Comparison of ENCODE assay signal across 18 cellular contexts in the genomic region with DNA sequence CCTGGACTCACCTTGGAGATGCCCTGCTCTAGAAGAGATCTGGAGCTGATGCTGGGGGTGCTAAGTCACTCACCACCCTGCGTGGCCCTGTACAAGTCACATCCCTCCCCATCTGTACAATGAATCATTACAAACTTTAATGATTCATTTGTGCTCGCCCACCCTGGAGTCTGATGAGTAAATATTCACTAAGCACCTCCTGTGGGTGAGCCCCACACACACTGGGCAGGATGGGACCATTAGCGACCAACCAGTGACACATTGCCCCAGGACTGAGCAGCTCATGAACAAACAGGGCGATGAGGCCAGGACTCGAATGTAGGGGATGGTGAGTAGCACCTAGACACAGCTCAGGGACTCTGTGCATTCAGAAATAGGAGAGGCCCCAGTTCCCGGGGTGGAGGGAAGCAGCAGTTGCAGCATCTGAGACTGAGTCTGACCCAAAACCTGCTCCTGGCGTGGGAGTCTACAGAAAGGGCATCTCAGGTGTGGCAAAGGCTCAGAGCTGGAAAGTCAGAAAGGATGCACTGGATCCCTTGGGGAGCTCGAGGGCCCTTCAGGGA. TPM values are rescaled to one million over a fixed set of nuclear protein-coding genes. Genes with fewer than 3 reads are reported as not detected.
DNase-seq lines count a peak whose midpoint lies in the region; ATAC-seq lines count a peak whose summit lies in the region.
"Had no signal": no experiment of that assay in that cellular context is flagged by ENCODE, and none has a peak within 500 bp of the region (broad histone marks: within the 10 kb centered on the region; RNA-seq: fewer than 3 reads in every experiment).

No MANE protein-coding gene starts in this region.

- no peaks in the 10 kb centered on the region for H3K9me3 Mint-ChIP-seq in activated CD8-positive, alpha-beta memory T cell treated with anti-CD3 and anti-CD28 coated beads, Interleukin-2, amount 10 ng/mL, durations not matched to agents 7 days and 5 days (ENCODE audit: low read depth)
- no peaks in the 10 kb centered on the region for H3K9me3 Mint-ChIP-seq in stimulated activated naive B cell treated with anti-CD40 and anti-IgM and Interleukin-4, amounts not matched to agents 10 μg/mL and 1 μg/mL and 100 μg/mL, for 72 hours
- H3K9me3 Mint-ChIP-seq: CD14-positive monocyte, immature natural killer cell had no signal

- peak; percentile 45 for ATAC-seq in activated CD8-positive, alpha-beta memory T cell treated with anti-CD3 and anti-CD28 coated beads, Interleukin-2, amount 10 ng/mL, durations not matched to agents 7 days and 5 days
- no peak for ATAC-seq in stimulated activated naive B cell treated with anti-CD40 and anti-IgM and Interleukin-4, amounts not matched to agents 10 μg/mL and 1 μg/mL and 100 μg/mL, for 72 hours (replicated peaks)
- ATAC-seq: naive thymus-derived CD8-positive, alpha-beta T cell; Panc1; SK-N-SH treated with all-trans-retinoic acid at 6 μM for 48 hours had no signal

- H3K36me3 Mint-ChIP-seq in activated CD8-positive, alpha-beta memory T cell treated with anti-CD3 and anti-CD28 coated beads, Interleukin-2, amount 10 ng/mL, durations not matched to agents 7 days and 5 days: no peaks in the 10 kb centered on the region
- no peaks in the 10 kb centered on the region for H3K36me3 Mint-ChIP-seq in stimulated activated naive B cell treated with anti-CD40 and anti-IgM and Interleukin-4, amounts not matched to agents 10 μg/mL and 1 μg/mL and 100 μg/mL, for 72 hours
- H3K36me3 Mint-ChIP-seq: CD14-positive monocyte; immature natural killer cell; naive thymus-derived CD8-positive, alpha-beta T cell had no signal

- CTCF ChIA-PET in activated CD8-positive, alpha-beta memory T cell treated with anti-CD3 and anti-CD28 coated beads, Interleukin-2, amount 10 ng/mL, durations not matched to agents 7 days and 5 days (lab: Charles Lee): interaction anchor here (0.7 to 1.1 kb wide), 2 partner anchors 13 to 15 kb away, joined by 3 to 4 read pairs; no protein-coding TSS in a partner anchor

- DNase-seq in activated CD8-positive, alpha-beta memory T cell treated with anti-CD3 and anti-CD28 coated beads, Interleukin-2, amount 10 ng/mL, durations not matched to agents 7 days and 5 days: no peak
- DNase-seq in activated CD8-positive, alpha-beta memory T cell treated with anti-CD3 and anti-CD28 coated beads for 24 hours: no peak
- DNase-seq in HT1080 (ENCODE audit: low read depth): peak; percentile 76
- peak; percentile 38 for DNase-seq in dermis blood vessel endothelial cell
- DNase-seq in renal cortical epithelial cell (ENCODE audit: low read depth): peak; percentile 37
- DNase-seq in stimulated activated naive B cell treated with anti-CD40 and anti-IgM and Interleukin-4, amounts not matched to agents 10 μg/mL and 1 μg/mL and 100 μg/mL, for 72 hours: no peak
- no peak for DNase-seq in T-helper 9 cell
- no peak for DNase-seq in T1000 (lab: John Stamatoyannopoulos, UW)
- DNase-seq: activated CD4-positive, alpha-beta T cell treated with anti-CD3 and anti-CD28 coated beads, Interleukin-2, amount 50 U/mL, for 48 hours; activated naive CD4-positive, alpha-beta T cell; colonic mucosa; immature natural killer cell; NCI-H2171; NCI-H748 treated with DMSO at 0.1 percent for 48 hours had no signal

- H3K4me1 Mint-ChIP-seq in activated CD8-positive, alpha-beta memory T cell treated with anti-CD3 and anti-CD28 coated beads, Interleukin-2, amount 10 ng/mL, durations not matched to agents 7 days and 5 days: peaks cover 4% of the 10 kb centered on the region
- peaks cover 6 to 15% of the 10 kb centered on the region in 2 donors for H3K4me1 Mint-ChIP-seq in stimulated activated naive B cell treated with anti-CD40 and anti-IgM and Interleukin-4, amounts not matched to agents 10 μg/mL and 1 μg/mL and 100 μg/mL, for 72 hours
- H3K4me1 Mint-ChIP-seq: CD14-positive monocyte; immature natural killer cell; naive thymus-derived CD8-positive, alpha-beta T cell had no signal

- no peak overlapping the region for H3K27ac Mint-ChIP-seq in activated CD8-positive, alpha-beta memory T cell treated with anti-CD3 and anti-CD28 coated beads, Interleukin-2, amount 10 ng/mL, durations not matched to agents 7 days and 5 days
- H3K27ac Mint-ChIP-seq in stimulated activated naive B cell treated with anti-CD40 and anti-IgM and Interleukin-4, amounts not matched to agents 10 μg/mL and 1 μg/mL and 100 μg/mL, for 72 hours: no peak overlapping the region
- H3K27ac Mint-ChIP-seq: immature natural killer cell had no signal

- no peak overlapping the region for H3K4me3 Mint-ChIP-seq in activated CD8-positive, alpha-beta memory T cell treated with anti-CD3 and anti-CD28 coated beads, Interleukin-2, amount 10 ng/mL, durations not matched to agents 7 days and 5 days
- H3K4me3 Mint-ChIP-seq in stimulated activated naive B cell treated with anti-CD40 and anti-IgM and Interleukin-4, amounts not matched to agents 10 μg/mL and 1 μg/mL and 100 μg/mL, for 72 hours: no peak overlapping the region
- H3K4me3 Mint-ChIP-seq: CD14-positive monocyte; immature natural killer cell; naive thymus-derived CD8-positive, alpha-beta T cell had no signal

- H3K27me3 Mint-ChIP-seq in activated CD8-positive, alpha-beta memory T cell treated with anti-CD3 and anti-CD28 coated beads, Interleukin-2, amount 10 ng/mL, durations not matched to agents 7 days and 5 days: peaks cover 20% of the 10 kb centered on the region
- peaks cover 16 to 25% of the 10 kb centered on the region in 2 donors for H3K27me3 Mint-ChIP-seq in stimulated activated naive B cell treated with anti-CD40 and anti-IgM and Interleukin-4, amounts not matched to agents 10 μg/mL and 1 μg/mL and 100 μg/mL, for 72 hours

RNA-seq across cellular contexts. Expression of a gene that starts 18.1 kb away (rescaled TPM):
- not detected for total RNA-seq in activated CD8-positive, alpha-beta memory T cell treated with anti-CD3 and anti-CD28 coated beads, Interleukin-2, amount 10 ng/mL, durations not matched to agents 7 days and 5 days
- not detected in 2 replicates for total RNA-seq in HT1080 (2014; rRNA removed; shearing (Covaris generic))
- polyA plus RNA-seq in HT1080 (2015; cell fraction: cytosol; rRNA removed): not detected in 2 replicates
- polyA plus RNA-seq in HT1080 (2015; cell fraction: nucleus; rRNA removed): not detected in 2 replicates
- total RNA-seq in dermis blood vessel endothelial cell (0.42 and 1.0 TPM in 2 replicates), renal cortical epithelial cell (288 and 398 TPM in 2 replicates)
- total RNA-seq: naive thymus-derived CD8-positive, alpha-beta T cell had no signal
- polyA plus RNA-seq: naive thymus-derived CD8-positive, alpha-beta T cell had no signal

RNA-seq across cellular contexts. Expression of a gene that starts 24.1 kb away (rescaled TPM):
- not detected for total RNA-seq in activated CD8-positive, alpha-beta memory T cell treated with anti-CD3 and anti-CD28 coated beads, Interleukin-2, amount 10 ng/mL, durations not matched to agents 7 days and 5 days
- total RNA-seq in HT1080 (2014; rRNA removed; shearing (Covaris generic)): 0.03 and 0.10 TPM in 2 replicates
- 0.09 and 0.15 TPM in 2 replicates for polyA plus RNA-seq in HT1080 (2015; cell fraction: cytosol; rRNA removed)
- polyA plus RNA-seq in HT1080 (2015; cell fraction: nucleus; rRNA removed): 0.07 TPM in 1 of 2 replicates, not detected in the other
- total RNA-seq in dermis blood vessel endothelial cell (61.1 and 84.5 TPM in 2 replicates), renal cortical epithelial cell (0.35 TPM in 2 replicates)
- total RNA-seq: naive thymus-derived CD8-positive, alpha-beta T cell had no signal
- polyA plus RNA-seq: naive thymus-derived CD8-positive, alpha-beta T cell had no signal

Comparison
In these comparisons a context has a peak if more than half of its experiments do, and no peak if none do; other contexts are left out.
1. DNase-seq: peak in HT1080 (single experiment), dermis blood vessel endothelial cell (single experiment) and renal cortical epithelial cell (single experiment); none in activated CD8-positive, alpha-beta memory T cell treated with anti-CD3 and anti-CD28 coated beads, Interleukin-2, amount 10 ng/mL, durations not matched to agents 7 days and 5 days (single experiment), activated CD8-positive, alpha-beta memory T cell treated with anti-CD3 and anti-CD28 coated beads for 24 hours (single experiment), stimulated activated naive B cell treated with anti-CD40 and anti-IgM and Interleukin-4, amounts not matched to agents 10 μg/mL and 1 μg/mL and 100 μg/mL, for 72 hours (single experiment), T-helper 9 cell (single experiment) and T1000 (single experiment).
2. RNA of a gene that starts 18.1 kb away (total RNA-seq): 288 to 398 TPM in renal cortical epithelial cell; 0.42 to 1.0 TPM in dermis blood vessel endothelial cell, not detected in activated CD8-positive, alpha-beta memory T cell treated with anti-CD3 and anti-CD28 coated beads, Interleukin-2, amount 10 ng/mL, durations not matched to agents 7 days and 5 days and not detected in HT1080; every median in the first group is over 100 times any median in the second.
3. RNA of a gene that starts 24.1 kb away (total RNA-seq): 61.1 to 84.5 TPM in dermis blood vessel endothelial cell; 0.35 TPM in renal cortical epithelial cell, 0.03 to 0.10 TPM in HT1080 and not detected in activated CD8-positive, alpha-beta memory T cell treated with anti-CD3 and anti-CD28 coated beads, Interleukin-2, amount 10 ng/mL, durations not matched to agents 7 days and 5 days; every median in the first group is over 10 times any median in the second.